Comparison of ENCODE assay signal across 28 cellular contexts in the genomic region with DNA sequence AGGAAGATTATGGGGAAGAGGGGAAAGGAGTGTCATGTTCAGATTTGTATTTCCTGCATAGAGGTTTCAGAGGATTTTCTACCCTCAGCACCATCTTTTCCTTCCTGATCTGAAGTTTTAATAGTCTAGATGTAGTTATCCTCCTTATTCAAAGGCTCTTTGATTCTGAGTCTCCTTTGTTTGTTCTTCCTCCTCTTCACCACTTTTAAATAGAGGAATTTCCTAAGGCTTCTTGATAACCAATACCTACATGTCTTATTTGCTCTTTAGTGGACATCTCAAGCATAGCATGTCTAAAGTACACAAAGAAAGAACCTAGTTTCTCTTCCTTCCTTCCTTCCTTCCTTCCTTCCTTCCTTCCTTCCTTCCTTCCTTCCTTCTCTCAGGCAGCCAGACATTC. TPM values are rescaled to one million over a fixed set of nuclear protein-coding genes. Genes with fewer than 3 reads are reported as not detected.
DNase-seq lines count a peak whose midpoint lies in the region; FAIRE-seq and TF ChIP-seq lines count a peak whose summit lies in the region.
"Had no signal": no experiment of that assay in that cellular context is flagged by ENCODE, and none has a peak within 500 bp of the region (broad histone marks: within the 10 kb centered on the region; RNA-seq: fewer than 3 reads in every experiment).

No MANE protein-coding gene starts in this region.

- TF ChIP-seq POLR2A in thyroid gland (IDR thresholded peaks at IDR 0.05) = no peak

- peaks cover 3% of the 10 kb centered on the region for H3K9me3 Mint-ChIP-seq in activated T-cell treated with anti-CD3 and anti-CD28 coated beads, Interleukin-2, amount 50 U/mL, for 24 hours
- H3K9me3 Mint-ChIP-seq: CD14-positive monocyte had no signal

- H3K9ac ChIP-seq in BLaER1 treated with 17β-estradiol and CSF1 and Interleukin-3, amounts not matched to agents 10 nM and 100 nM = no peak overlapping the region
- no peak overlapping the region for H3K9ac ChIP-seq in kidney (ENCODE audit: low read length in 2 of 2)

- no TSS peak for BruUV-seq in A673 (replicated peaks; lab: Mats Ljungman, UMichigan)

- H3K4me3 ChIP-seq in A673 (ENCODE audit: low read depth, low read length, poor library complexity, severe bottlenecking) (no peak overlapping the region), thyroid gland (replicated peaks in 1 of 3) (no peak overlapping the region), kidney (ENCODE audit: low read length in 2 of 2) (no peak overlapping the region)
- H3K4me3 ChIP-seq in BLaER1 treated with 17β-estradiol and CSF1 and Interleukin-3, amounts not matched to agents 10 nM and 100 nM = no peak overlapping the region
- H3K4me3 ChIP-seq: A549, GM12878 had no signal

- CTCF ChIA-PET in A673 (lab: Charles Lee) = no interaction called here

- intact Hi-C loops in A673 (cut with micrococcal nuclease; ENCODE audit: unreplicated experiment) (loop anchor here (2.0 to 10.0 kb wide), 4 partner anchors 61 to 891 kb away; no protein-coding TSS in a partner anchor), thyroid gland (cut with DNase I) (no loop called here), kidney (cut with DNase I) (no loop called here)

- no peak overlapping the region for H3K27ac Mint-ChIP-seq in activated T-cell treated with anti-CD3 and anti-CD28 coated beads, Interleukin-2, amount 50 U/mL, for 24 hours
- H3K27ac Mint-ChIP-seq: CD14-positive monocyte; CD4-positive, alpha-beta memory T cell; CD4-positive, CD25-positive, alpha-beta regulatory T cell had no signal

- TF ChIP-seq CTCF in A673 (conservative IDR thresholded peaks at IDR 0.05; ENCODE audit: low read depth, low read length) (no peak), thyroid gland (IDR thresholded peaks at IDR 0.05) (no peak), kidney (IDR thresholded peaks at IDR 0.05; ENCODE audit: borderline replicate concordance, extremely low read depth, insufficient read depth) (no peak)

- H3K4me1 ChIP-seq in A673 (ENCODE audit: insufficient read depth, low read length, poor library complexity, severe bottlenecking) (peaks cover 73% of the 10 kb centered on the region), thyroid gland (peaks cover 25 to 27% of the 10 kb centered on the region in 2 donors), kidney (ENCODE audit: control insufficient read depth in 1 of 2, insufficient read depth in 1 of 2, low read depth in 1 of 2, low read length in 2 of 2) (no peaks in the 10 kb centered on the region)
- H3K4me1 ChIP-seq in BLaER1 treated with 17β-estradiol and CSF1 and Interleukin-3, amounts not matched to agents 10 nM and 100 nM = peaks cover 0 to 19% (median 11%) of the 10 kb centered on the region in 10 experiments; a peak in 12 of 20 replicates
- H3K4me1 ChIP-seq: A549 had no signal

- no peaks in the 10 kb centered on the region for H4K20me1 ChIP-seq in BLaER1 treated with 17β-estradiol and CSF1 and Interleukin-3, amounts not matched to agents 10 nM and 100 nM

- H3K36me3 Mint-ChIP-seq in activated T-cell treated with anti-CD3 and anti-CD28 coated beads, Interleukin-2, amount 50 U/mL, for 24 hours (ENCODE audit: low read depth) = no peaks in the 10 kb centered on the region
- H3K36me3 Mint-ChIP-seq: CD14-positive monocyte; CD4-positive, alpha-beta memory T cell; CD4-positive, CD25-positive, alpha-beta regulatory T cell; CD8-positive, alpha-beta memory T cell had no signal

- H3K4me1 Mint-ChIP-seq in activated T-cell treated with anti-CD3 and anti-CD28 coated beads, Interleukin-2, amount 50 U/mL, for 24 hours (ENCODE audit: low read depth) = no peaks in the 10 kb centered on the region
- H3K4me1 Mint-ChIP-seq: CD14-positive monocyte; CD4-positive, alpha-beta memory T cell; CD4-positive, CD25-positive, alpha-beta regulatory T cell; CD8-positive, alpha-beta memory T cell had no signal

- H3K36me3 ChIP-seq in A673 (ENCODE audit: insufficient read depth, low read length, poor library complexity, severe bottlenecking) = no peaks in the 10 kb centered on the region
- H3K36me3 ChIP-seq in BLaER1 treated with 17β-estradiol and CSF1 and Interleukin-3, amounts not matched to agents 10 nM and 100 nM = no peaks in the 10 kb centered on the region
- H3K36me3 ChIP-seq in thyroid gland = no peaks in the 10 kb centered on the region
- H3K36me3 ChIP-seq in kidney (ENCODE audit: control insufficient read depth in 1 of 2, insufficient read depth in 2 of 2, low read length in 2 of 2) = no peaks in the 10 kb centered on the region
- H3K36me3 ChIP-seq: BE2C had no signal

- H3K9me3 ChIP-seq in A673 (ENCODE audit: low read depth, low read length, poor library complexity, severe bottlenecking) (no peaks in the 10 kb centered on the region), thyroid gland (no peaks in the 10 kb centered on the region), kidney (ENCODE audit: control insufficient read depth in 1 of 2, low read length in 2 of 2) (no peaks in the 10 kb centered on the region)
- no peaks in the 10 kb centered on the region for H3K9me3 ChIP-seq in BLaER1 treated with 17β-estradiol and CSF1 and Interleukin-3, amounts not matched to agents 10 nM and 100 nM (replicated peaks in 1 of 11)
- H3K9me3 ChIP-seq: A549, BE2C had no signal

- no peaks in the 10 kb centered on the region for H3K27me3 Mint-ChIP-seq in activated T-cell treated with anti-CD3 and anti-CD28 coated beads, Interleukin-2, amount 50 U/mL, for 24 hours
- H3K27me3 Mint-ChIP-seq: CD4-positive, alpha-beta memory T cell; CD4-positive, CD25-positive, alpha-beta regulatory T cell; CD8-positive, alpha-beta memory T cell had no signal

- no peak overlapping the region for H3K4me3 Mint-ChIP-seq in activated T-cell treated with anti-CD3 and anti-CD28 coated beads, Interleukin-2, amount 50 U/mL, for 24 hours
- H3K4me3 Mint-ChIP-seq: CD14-positive monocyte; CD4-positive, alpha-beta memory T cell; CD4-positive, CD25-positive, alpha-beta regulatory T cell; CD8-positive, alpha-beta memory T cell had no signal

- H3K27ac ChIP-seq in A673 (ENCODE audit: low read depth, low read length, poor library complexity, severe bottlenecking) = peak overlapping the region; percentile 98
- H3K27ac ChIP-seq in BLaER1 treated with 17β-estradiol and CSF1 and Interleukin-3, amounts not matched to agents 10 nM and 100 nM = no peak overlapping the region
- peak overlapping the region in 2 of 3 donors; percentile 7 to 21 for H3K27ac ChIP-seq in thyroid gland
- H3K27ac ChIP-seq in kidney (ENCODE audit: low read depth in 2 of 2, low read length in 2 of 2) = no peak overlapping the region
- H3K27ac ChIP-seq: 22Rv1, A549 had no signal

- peak overlapping the region in 8 of 11 experiments; percentile 12 to 47 (median 40); a peak in 14 of 22 replicates for H3K4me2 ChIP-seq in BLaER1 treated with 17β-estradiol and CSF1 and Interleukin-3, amounts not matched to agents 10 nM and 100 nM
- H3K4me2 ChIP-seq: A549 had no signal

- DNase-seq in A673 (ENCODE audit: low spot score) (peak; percentile 95), thyroid gland (no peak), kidney (no peak)
- DNase-seq in activated T-cell treated with anti-CD3 and anti-CD28 coated beads, Interleukin-2, amount 50 U/mL, for 24 hours = no peak
- DNase-seq: ACHN; BE2C; C1 segment of cervical spinal cord; CD4-positive, alpha-beta memory T cell; CD4-positive, CD25-positive, alpha-beta regulatory T cell; CD8-positive, alpha-beta memory T cell; COR-L47; DMS 273 treated with DMSO at 0.1 percent for 48 hours; DMS153; DMS53; DMS79; DND-41; EL; GDM1 had no signal

- H3K27me3 ChIP-seq in A673 (replicated peaks; ENCODE audit: insufficient read depth, low read depth, low read length, poor library complexity) (no peaks in the 10 kb centered on the region), thyroid gland (no peaks in the 10 kb centered on the region)
- no peaks in the 10 kb centered on the region for H3K27me3 ChIP-seq in BLaER1 treated with 17β-estradiol and CSF1 and Interleukin-3, amounts not matched to agents 10 nM and 100 nM
- H3K27me3 ChIP-seq: BE2C had no signal

- no peak for FAIRE-seq in kidney (lab: Jason Lieb, UNC)
- FAIRE-seq: A549, GM12878, GM12892, GM18507 had no signal

- POLR2A ChIA-PET in A673 (lab: Charles Lee; ENCODE audit: low non-redundant PET) = no interaction called here

RNA-seq across cellular contexts. Expression of a gene that starts 8.3 kb away (rescaled TPM):
- total RNA-seq in A673 (2021) (10.3 and 15.8 TPM in 2 replicates), thyroid gland (100 to 1,000 TPM in 1 of 4 donors, 10 to 100 TPM in 3; 45.1 to 113 (median 63.2) TPM), kidney (0.16 TPM)
- polyA plus RNA-seq in kidney (ENCODE audit: insufficient read depth, low read depth, low replicate concordance) = not detected
- total RNA-seq: A172; CD4-positive, alpha-beta memory T cell; CD4-positive, CD25-positive, alpha-beta regulatory T cell; CD8-positive, alpha-beta memory T cell; G401; GM12878 had no signal
- polyA plus RNA-seq: AG04450; CD14-positive monocyte; CD4-positive, alpha-beta memory T cell; CD4-positive, CD25-positive, alpha-beta regulatory T cell; CD8-positive, alpha-beta memory T cell; GM12878 had no signal

Comparison
In these comparisons a context has a peak if more than half of its experiments do, and no peak if none do; other contexts are left out.
1. H3K27ac ChIP-seq: peak in A673 (single experiment) and thyroid gland (2 of 3); none in BLaER1 treated with 17β-estradiol and CSF1 and Interleukin-3, amounts not matched to agents 10 nM and 100 nM (0 of 11) and kidney (0 of 2).